15 cellular contexts compared by ENCODE assay signal in the genomic region with DNA sequence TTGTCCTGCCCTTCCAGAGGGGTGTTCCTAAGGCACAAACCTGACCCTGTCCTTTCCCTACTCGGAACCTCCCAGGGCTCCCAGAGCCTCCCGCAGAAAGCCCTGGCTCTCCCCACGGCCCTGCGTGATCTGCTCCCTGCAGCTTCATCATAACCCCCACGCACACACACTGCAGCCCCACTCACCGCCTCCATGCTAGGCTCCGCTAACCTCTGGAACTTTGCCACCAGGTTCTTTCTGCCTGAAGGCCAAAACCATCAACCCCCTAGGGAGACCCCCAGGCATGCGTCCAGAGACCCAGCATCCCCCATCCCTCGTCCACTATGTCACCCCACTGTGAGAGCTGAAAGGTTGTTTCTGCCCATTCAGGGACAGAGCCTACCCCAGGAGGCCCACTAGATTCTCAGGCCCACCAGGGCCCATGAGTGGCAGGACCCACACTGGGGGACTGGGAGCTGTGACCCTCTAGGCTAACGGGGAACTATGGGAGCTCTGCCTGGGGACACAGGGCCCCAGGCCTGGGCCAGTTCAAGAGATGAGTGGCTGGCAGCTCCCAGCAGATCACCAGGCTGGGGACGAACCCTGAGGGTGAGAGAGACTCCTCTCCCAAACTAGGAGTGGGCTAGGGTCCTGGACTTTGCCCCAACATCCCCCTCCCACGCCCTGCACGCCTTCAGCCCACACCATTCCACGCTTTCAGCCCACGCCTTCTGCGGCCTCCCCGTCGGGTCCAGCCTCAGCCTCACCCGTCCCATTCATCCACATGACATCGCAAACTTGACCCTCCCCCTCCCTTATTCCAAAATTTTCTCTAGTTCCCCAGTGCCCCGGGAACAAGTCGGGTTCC. TPM values are rescaled to one million over a fixed set of nuclear protein-coding genes. Genes with fewer than 3 reads are reported as not detected.
DNase-seq lines count a peak whose midpoint lies in the region; ATAC-seq, FAIRE-seq and TF ChIP-seq lines count a peak whose summit lies in the region.
"Had no signal": no experiment of that assay in that cellular context is flagged by ENCODE, and none has a peak within 500 bp of the region (broad histone marks: within the 10 kb centered on the region; RNA-seq: fewer than 3 reads in every experiment).

No MANE protein-coding gene starts in this region.

- POLR2A ChIA-PET in activated naive CD8-positive, alpha-beta T cell treated with anti-CD3 and anti-CD28 coated beads, Interleukin-2, amount 10 ng/mL, durations not matched to agents 7 days and 5 days (lab: Charles Lee), result interaction anchor here (1.5 to 2.0 kb wide), 4 partner anchors 8 to 133 kb away, joined by 3 to 8 read pairs (median 4); a partner anchor contains a TSS

- H2AFZ ChIP-seq in GM23248 (peak overlapping the region; percentile 60), trophoblast cell (ENCODE audit: insufficient read depth, low read length, poor library complexity) (no peak overlapping the region)
- H2AFZ ChIP-seq: hepatocyte had no signal

- no peaks in the 10 kb centered on the region for H3K27me3 ChIP-seq in BLaER1
- H3K27me3 ChIP-seq in GM23248 (replicated peaks; ENCODE audit: insufficient read depth), result no peaks in the 10 kb centered on the region
- no peaks in the 10 kb centered on the region for H3K27me3 ChIP-seq in mesendoderm (ENCODE audit: insufficient read depth, low read length, poor library complexity)
- no peaks in the 10 kb centered on the region for H3K27me3 ChIP-seq in trophoblast cell (ENCODE audit: insufficient read depth, low read length)
- H3K27me3 ChIP-seq: hepatocyte had no signal

- H4K20me1 ChIP-seq in BLaER1 (no peaks in the 10 kb centered on the region), GM23248 (ENCODE audit: insufficient read depth) (no peaks in the 10 kb centered on the region)

- H3K27me3 Mint-ChIP-seq in activated naive CD8-positive, alpha-beta T cell treated with anti-CD3 and anti-CD28 coated beads, Interleukin-2, amount 10 ng/mL, durations not matched to agents 7 days and 5 days, result no peaks in the 10 kb centered on the region

- H3K4me1 Mint-ChIP-seq in activated naive CD8-positive, alpha-beta T cell treated with anti-CD3 and anti-CD28 coated beads, Interleukin-2, amount 10 ng/mL, durations not matched to agents 7 days and 5 days, result peaks cover 32% of the 10 kb centered on the region

- peak overlapping the region; percentile 67 for H3K56ac ChIP-seq in mesendoderm (ENCODE audit: low read length)

- peaks cover 49% of the 10 kb centered on the region for H3K4me1 ChIP-seq in BLaER1
- peaks cover 4% of the 10 kb centered on the region for H3K4me1 ChIP-seq in GM23248 (ENCODE audit: insufficient read depth)
- no peaks in the 10 kb centered on the region for H3K4me1 ChIP-seq in mesendoderm (ENCODE audit: control insufficient read depth, low read depth, low read length)
- H3K4me1 ChIP-seq in trophoblast cell (ENCODE audit: control insufficient read depth in 1 of 2, insufficient read depth in 2 of 2, low read length in 2 of 2), result no peaks in the 10 kb centered on the region

- H3K79me2 ChIP-seq in GM23248 (ENCODE audit: insufficient read depth) (no peaks in the 10 kb centered on the region), mesendoderm (ENCODE audit: control insufficient read depth, insufficient read depth, low read length) (no peaks in the 10 kb centered on the region), trophoblast cell (ENCODE audit: control insufficient read depth, insufficient read depth, low read length, poor library complexity) (no peaks in the 10 kb centered on the region)
- H3K79me2 ChIP-seq: hepatocyte, parathyroid adenoma had no signal

- H2BK15ac ChIP-seq in mesendoderm (replicated peaks; ENCODE audit: low read depth), result no peak overlapping the region

- H3K9me2 ChIP-seq in GM23248 (ENCODE audit: insufficient read depth), result no peaks in the 10 kb centered on the region

- H3K4me2 ChIP-seq in BLaER1 (peak overlapping the region; percentile 32), GM23248 (ENCODE audit: unreplicated experiment) (peak overlapping the region; percentile 29), mesendoderm (ENCODE audit: low read length) (no peak overlapping the region), trophoblast cell (ENCODE audit: low read length) (no peak overlapping the region)
- H3K4me2 ChIP-seq: hepatocyte had no signal

- DNase-seq in GM23248 (no peak), mesendoderm (no peak), trophoblast cell (no peak), H54 (ENCODE audit: insufficient read length, low spot score) (no peak), activated gamma-delta T cell treated with Interleukin-2 at 50 U/mL for 16 hours (no peak)
- DNase-seq in activated naive CD8-positive, alpha-beta T cell treated with anti-CD3 and anti-CD28 coated beads, Interleukin-2, amount 10 ng/mL, durations not matched to agents 7 days and 5 days, result peak; percentile 35
- DNase-seq: NCI-H510A had no signal

- H3K14ac ChIP-seq in trophoblast cell (ENCODE audit: low read length), result no peak overlapping the region

- TF ChIP-seq POLR2A in H54 (IDR thresholded peaks at IDR 0.05; ENCODE audit: low read depth, low read length), result no peak

- H3K23ac ChIP-seq in mesendoderm (ENCODE audit: low read length) (no peak overlapping the region), trophoblast cell (ENCODE audit: low read length) (no peak overlapping the region)

- in situ Hi-C loops in GM23248 (cut with MboI), result no loop called here

- H3K18ac ChIP-seq in mesendoderm (ENCODE audit: low read length) (no peak overlapping the region), trophoblast cell (ENCODE audit: low read length) (no peak overlapping the region)

- H3K36me3 ChIP-seq in BLaER1 (no peaks in the 10 kb centered on the region), GM23248 (ENCODE audit: low read depth) (no peaks in the 10 kb centered on the region), mesendoderm (ENCODE audit: control insufficient read depth, insufficient read depth, low read length) (no peaks in the 10 kb centered on the region), trophoblast cell (ENCODE audit: control insufficient read depth in 1 of 2, insufficient read depth in 2 of 2, low read length in 2 of 2) (no peaks in the 10 kb centered on the region)

- H3K4me3 Mint-ChIP-seq in activated naive CD8-positive, alpha-beta T cell treated with anti-CD3 and anti-CD28 coated beads, Interleukin-2, amount 10 ng/mL, durations not matched to agents 7 days and 5 days, result peak overlapping the region; percentile 45
- H3K4me3 Mint-ChIP-seq: activated T-cell treated with anti-CD3 and anti-CD28 coated beads, Interleukin-2, amount 50 U/mL, for 72 hours; stimulated activated effector memory CD8-positive, alpha-beta T cell treated with anti-CD3 and anti-CD28 coated beads, Interleukin-12 subunit alpha, Interleukin-12 subunit beta, amount 100 ng/mL, for 72 hours had no signal

- peaks cover 11% of the 10 kb centered on the region for H3K9me3 Mint-ChIP-seq in activated naive CD8-positive, alpha-beta T cell treated with anti-CD3 and anti-CD28 coated beads, Interleukin-2, amount 10 ng/mL, durations not matched to agents 7 days and 5 days
- H3K9me3 Mint-ChIP-seq: stimulated activated effector memory CD8-positive, alpha-beta T cell treated with anti-CD3 and anti-CD28 coated beads, Interleukin-12 subunit alpha, Interleukin-12 subunit beta, amount 100 ng/mL, for 72 hours had no signal

- no peaks in the 10 kb centered on the region for H3K79me1 ChIP-seq in mesendoderm (ENCODE audit: low read length)
- no peaks in the 10 kb centered on the region for H3K79me1 ChIP-seq in trophoblast cell (ENCODE audit: low read length)

- H4K5ac ChIP-seq in mesendoderm (ENCODE audit: low read length), result no peak overlapping the region

- no peak overlapping the region for H2AK5ac ChIP-seq in mesendoderm (ENCODE audit: low read length)
- H2AK5ac ChIP-seq in trophoblast cell (ENCODE audit: low read length), result no peak overlapping the region

- H4K91ac ChIP-seq in trophoblast cell (ENCODE audit: low read depth, low read length), result no peak overlapping the region

- H3K36me3 Mint-ChIP-seq in activated naive CD8-positive, alpha-beta T cell treated with anti-CD3 and anti-CD28 coated beads, Interleukin-2, amount 10 ng/mL, durations not matched to agents 7 days and 5 days, result peaks cover 17% of the 10 kb centered on the region

- WGBS in GM23248 (ENCODE audit: low coverage in 1 of 2, low lambda C conversion rate in 2 of 2, missing lambda C conversion rate in 2 of 2), 2 experiments, result 51 to 58% methylated on average over 18 to 22 of the region's 22 CpGs
- no CpG with 5 or more reads among the region's 22 CpGs for WGBS in mesendoderm (ENCODE audit: extremely low coverage, insufficient coverage, low lambda C conversion rate)
- WGBS in trophoblast cell (ENCODE audit: extremely low coverage, insufficient coverage, insufficient read length), result no CpG with 5 or more reads among the region's 22 CpGs

- no peaks in the 10 kb centered on the region for H3F3A ChIP-seq in GM23248 (ENCODE audit: insufficient read depth)

- H3K27ac Mint-ChIP-seq in activated naive CD8-positive, alpha-beta T cell treated with anti-CD3 and anti-CD28 coated beads, Interleukin-2, amount 10 ng/mL, durations not matched to agents 7 days and 5 days, result peak overlapping the region; percentile 86
- H3K27ac Mint-ChIP-seq: activated T-cell treated with anti-CD3 and anti-CD28 coated beads, Interleukin-2, amount 50 U/mL, for 72 hours; HFFc6 had no signal

- ATAC-seq in activated naive CD8-positive, alpha-beta T cell treated with anti-CD3 and anti-CD28 coated beads, Interleukin-2, amount 10 ng/mL, durations not matched to agents 7 days and 5 days (ENCODE audit: low read depth), result no peak
- ATAC-seq in HG02852 (IDR thresholded peaks at IDR 0.05; ENCODE audit: unreplicated experiment), result no peak

- no peak for FAIRE-seq in H54 (lab: Jason Lieb, UNC)

- H2BK120ac ChIP-seq in mesendoderm (ENCODE audit: low read depth, low read length), result no peak overlapping the region
- no peak overlapping the region for H2BK120ac ChIP-seq in trophoblast cell (ENCODE audit: insufficient read depth, low read length, poor library complexity)

- H3K9me3 ChIP-seq in BLaER1 (peaks cover 27% of the 10 kb centered on the region), GM23248 (ENCODE audit: low read depth) (no peaks in the 10 kb centered on the region), trophoblast cell (ENCODE audit: insufficient read depth, low read depth, low read length) (no peaks in the 10 kb centered on the region)

- no peak overlapping the region for H3K4me3 ChIP-seq in BLaER1
- H3K4me3 ChIP-seq in GM23248, result no peak overlapping the region
- no peak overlapping the region for H3K4me3 ChIP-seq in mesendoderm (ENCODE audit: low read length)
- no peak overlapping the region for H3K4me3 ChIP-seq in trophoblast cell (ENCODE audit: low read depth, low read length)
- H3K4me3 ChIP-seq: hepatocyte had no signal

- H3K4ac ChIP-seq in mesendoderm (ENCODE audit: low read depth, low read length) (no peak overlapping the region), trophoblast cell (ENCODE audit: low read depth, low read length) (no peak overlapping the region)

- H2BK12ac ChIP-seq in trophoblast cell (ENCODE audit: low read length), result no peak overlapping the region

- H3K27ac ChIP-seq in BLaER1, result peak overlapping the region; percentile 8; the same call in 1 of the 2 replicates
- no peak overlapping the region for H3K27ac ChIP-seq in GM23248
- no peak overlapping the region for H3K27ac ChIP-seq in mesendoderm (ENCODE audit: low read depth, low read length)
- H3K27ac ChIP-seq in trophoblast cell (ENCODE audit: low read depth, low read length), result no peak overlapping the region
- H3K27ac ChIP-seq: hepatocyte, parathyroid adenoma had no signal

- no peak overlapping the region for H4K12ac ChIP-seq in trophoblast cell (ENCODE audit: low read depth, low read length)

- H2BK5ac ChIP-seq in mesendoderm (ENCODE audit: low read length), result no peak overlapping the region
- no peak overlapping the region for H2BK5ac ChIP-seq in trophoblast cell (ENCODE audit: low read depth, low read length, poor library complexity)

- H3K9ac ChIP-seq in BLaER1, result peak overlapping the region; percentile 45
- no peak overlapping the region for H3K9ac ChIP-seq in GM23248
- H3K9ac ChIP-seq in mesendoderm (ENCODE audit: low read length), result no peak overlapping the region
- no peak overlapping the region for H3K9ac ChIP-seq in trophoblast cell (ENCODE audit: low read length)
- H3K9ac ChIP-seq: parathyroid adenoma had no signal

- H4K8ac ChIP-seq in mesendoderm (ENCODE audit: low read depth, low read length) (no peak overlapping the region), trophoblast cell (ENCODE audit: low read depth, low read length) (no peak overlapping the region)

RNA-seq across cellular contexts. Expression of a gene that starts 33.2 kb away (rescaled TPM):
- 0.25 and 0.65 TPM in 2 replicates for total RNA-seq in GM23248 (2014; rRNA removed; shearing (Covaris generic))
- 0.13 and 0.20 TPM in 2 replicates for polyA plus RNA-seq in GM23248 (2016; fragmentation: Nextera tagmentation; extraction: Ambion mirVana)
- total RNA-seq in activated naive CD8-positive, alpha-beta T cell treated with anti-CD3 and anti-CD28 coated beads, Interleukin-2, amount 10 ng/mL, durations not matched to agents 7 days and 5 days, result under 1 TPM; 0.22 to 0.23 TPM
- 0.10 TPM for polyA plus RNA-seq in mesendoderm (2013, experiment 1 of 2)
- polyA plus RNA-seq in mesendoderm (2013, experiment 2 of 2), result 0.15 TPM
- polyA plus RNA-seq in trophoblast cell (2013), result 0.31 and 0.35 TPM in 2 replicates
- polyA plus RNA-seq: CD8-positive, alpha-beta memory T cell had no signal

RNA-seq across cellular contexts. Expression of a gene that starts 57.5 kb away (rescaled TPM):
- total RNA-seq in GM23248 (2014; rRNA removed; shearing (Covaris generic)), result 0.76 and 0.89 TPM in 2 replicates
- polyA plus RNA-seq in GM23248 (2016; fragmentation: Nextera tagmentation; extraction: Ambion mirVana), result 0.26 and 0.56 TPM in 2 replicates
- 1 to 10 TPM; 1.7 to 1.8 TPM for total RNA-seq in activated naive CD8-positive, alpha-beta T cell treated with anti-CD3 and anti-CD28 coated beads, Interleukin-2, amount 10 ng/mL, durations not matched to agents 7 days and 5 days
- polyA plus RNA-seq in mesendoderm (2013, experiment 1 of 2), result 12.5 TPM
- 13.0 TPM for polyA plus RNA-seq in mesendoderm (2013, experiment 2 of 2)
- 6.9 and 7.6 TPM in 2 replicates for polyA plus RNA-seq in trophoblast cell (2013)
- polyA plus RNA-seq: CD8-positive, alpha-beta memory T cell had no signal

Comparison
In these comparisons a context has a peak if more than half of its experiments do, and no peak if none do; other contexts are left out.
1. H3K4me2 ChIP-seq: peak in BLaER1 (single experiment) and GM23248 (single experiment); none in mesendoderm (single experiment) and trophoblast cell (single experiment).